ENCODE assay signal across 1 cellular context in the genomic region with DNA sequence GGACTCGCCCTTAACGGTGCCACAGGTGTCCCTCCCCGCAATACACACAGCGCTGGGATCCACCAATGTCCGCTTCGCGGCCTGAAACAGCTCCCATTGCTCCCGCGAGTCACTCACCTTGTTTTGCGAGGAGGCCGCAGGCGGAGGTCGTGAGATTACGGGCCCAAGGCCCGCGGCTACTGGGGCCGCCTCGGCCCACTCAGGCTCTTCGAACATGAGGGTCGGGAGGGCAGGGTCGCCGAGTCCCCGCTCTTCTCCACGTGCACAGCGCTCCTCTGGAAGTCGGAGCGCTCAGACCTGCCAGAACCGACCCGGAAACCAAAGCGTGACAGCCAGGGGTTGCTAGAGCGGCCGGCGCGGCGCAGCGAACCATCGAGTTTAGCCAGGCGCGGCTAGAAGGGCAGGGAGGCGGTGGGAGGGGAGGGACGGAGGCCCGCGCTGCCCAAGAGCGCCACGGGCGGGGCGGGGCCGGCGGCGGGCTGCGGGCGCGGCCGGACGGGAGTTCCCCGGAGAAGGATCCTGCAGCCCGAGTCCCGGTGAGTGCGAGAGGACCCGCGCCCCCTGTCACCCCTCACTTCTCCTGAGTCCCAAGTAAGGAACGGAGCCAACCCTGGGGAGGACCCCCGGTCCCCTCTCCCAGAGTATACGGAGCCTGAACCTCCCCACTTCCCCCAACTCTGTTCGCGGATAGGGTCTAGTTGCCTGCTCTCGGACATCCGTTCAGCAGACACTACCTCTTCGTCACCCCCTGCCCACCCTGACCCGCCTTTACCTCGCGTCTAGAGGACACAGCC.
A peak's percentile ranks its signal among the peaks of the same experiment; 100 is the strongest.
TF ChIP-seq lines count a peak whose summit lies in the region.

A gene (plus strand): TSS at position 488 of the 794 bp plus-strand sequence. CDS start 498 bp downstream, outside the sequence.
A gene (minus strand): TSS at position 330 of the 794 bp plus-strand sequence. CDS start 114 bp downstream, at position 216.

TF ChIP-seq in GM12878, 131 proteins besides CTCF, POLR2A, EP300 and RAD21 (continued from another document and continues in another):
- TF ChIP-seq, protein P1, sequence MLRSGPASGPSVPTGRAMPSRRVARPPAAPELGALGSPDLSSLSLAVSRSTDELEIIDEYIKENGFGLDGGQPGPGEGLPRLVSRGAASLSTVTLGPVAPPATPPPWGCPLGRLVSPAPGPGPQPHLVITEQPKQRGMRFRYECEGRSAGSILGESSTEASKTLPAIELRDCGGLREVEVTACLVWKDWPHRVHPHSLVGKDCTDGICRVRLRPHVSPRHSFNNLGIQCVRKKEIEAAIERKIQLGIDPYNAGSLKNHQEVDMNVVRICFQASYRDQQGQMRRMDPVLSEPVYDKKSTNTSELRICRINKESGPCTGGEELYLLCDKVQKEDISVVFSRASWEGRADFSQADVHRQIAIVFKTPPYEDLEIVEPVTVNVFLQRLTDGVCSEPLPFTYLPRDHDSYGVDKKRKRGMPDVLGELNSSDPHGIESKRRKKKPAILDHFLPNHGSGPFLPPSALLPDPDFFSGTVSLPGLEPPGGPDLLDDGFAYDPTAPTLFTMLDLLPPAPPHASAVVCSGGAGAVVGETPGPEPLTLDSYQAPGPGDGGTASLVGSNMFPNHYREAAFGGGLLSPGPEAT (IDR thresholded peaks at IDR 0.05; ENCODE audit: low read depth): peak; percentile 68
- TF ChIP-seq HCFC1 (IDR thresholded peaks at IDR 0.05; ENCODE audit: low read length) (peak; percentile 77), HDAC2 (IDR thresholded peaks at IDR 0.05) (no peak), RELA (IDR thresholded peaks at IDR 0.05; ENCODE audit: borderline replicate concordance, partially characterized antibody) (peak; percentile 74), POLR2AphosphoS2 (IDR thresholded peaks at IDR 0.05; ENCODE audit: low read depth, low read length) (no peak), POU2F2 (IDR thresholded peaks at IDR 0.05; ENCODE audit: borderline replicate concordance, low read depth, low read length) (peak; percentile 85; the same call in 2 of the 3 replicates), RB1 (IDR thresholded peaks at IDR 0.05; ENCODE audit: borderline replicate concordance) (peak; percentile 55; the same call in 1 of the 2 replicates), IKZF1 (conservative IDR thresholded peaks at IDR 0.05) (peak; percentile 94), WRNIP1 (IDR thresholded peaks at IDR 0.05; ENCODE audit: borderline replicate concordance, low read depth, low read length) (no peak), NFIC (IDR thresholded peaks at IDR 0.05; ENCODE audit: low read depth, low read length) (no peak), EGR1 (IDR thresholded peaks at IDR 0.05; ENCODE audit: borderline replicate concordance in 1 of 2, low read depth in 2 of 2, low read length in 2 of 2) (peak in 1 of 2 experiments; percentile 90; a peak in 2 of 3 replicates), JUND (IDR thresholded peaks at IDR 0.05; ENCODE audit: low read depth, low read length) (no peak), STAT3 (IDR thresholded peaks at IDR 0.05; ENCODE audit: low read depth, low read length) (no peak), MXI1 (IDR thresholded peaks at IDR 0.05; ENCODE audit: low read depth, low read length) (peak; percentile 96), STAT1 (conservative IDR thresholded peaks at IDR 0.05) (peak; percentile 2; the same call in 1 of the 2 replicates), TCF12 (IDR thresholded peaks at IDR 0.05; ENCODE audit: low read depth, low read length) (peak; percentile 54), SP1 (IDR thresholded peaks at IDR 0.05; ENCODE audit: low read depth, low read length) (peak; percentile 75), BHLHE40 (IDR thresholded peaks at IDR 0.05; ENCODE audit: borderline replicate concordance in 1 of 2, low read depth in 2 of 2, low read length in 1 of 2) (peak; percentile 54 to 87; a peak in 3 of 4 replicates), SIN3A (IDR thresholded peaks at IDR 0.05; ENCODE audit: low read depth, low read length) (peak; percentile 90), TARDBP (IDR thresholded peaks at IDR 0.05; ENCODE audit: borderline replicate concordance) (no peak), EZH2 (IDR thresholded peaks at IDR 0.05; ENCODE audit: borderline replicate concordance, control insufficient read depth, low read depth, low read length) (no peak), SPI1 (IDR thresholded peaks at IDR 0.05; ENCODE audit: borderline replicate concordance, insufficient read depth, low read depth, low read length) (no peak; the same call in 1 of the 2 replicates), ZNF24 (IDR thresholded peaks at IDR 0.05) (peak; percentile 85), CBX3 (IDR thresholded peaks at IDR 0.05; ENCODE audit: borderline replicate concordance, low read depth) (no peak), TCF7 (IDR thresholded peaks at IDR 0.05; ENCODE audit: borderline replicate concordance) (no peak), HDGF (IDR thresholded peaks at IDR 0.05) (no peak), YY1 (IDR thresholded peaks at IDR 0.05; ENCODE audit: low read depth, low read length) (peak; percentile 71)
- TF ChIP-seq, protein P2, sequence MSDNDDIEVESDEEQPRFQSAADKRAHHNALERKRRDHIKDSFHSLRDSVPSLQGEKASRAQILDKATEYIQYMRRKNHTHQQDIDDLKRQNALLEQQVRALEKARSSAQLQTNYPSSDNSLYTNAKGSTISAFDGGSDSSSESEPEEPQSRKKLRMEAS (IDR thresholded peaks at IDR 0.05; ENCODE audit: low read depth, low read length): peak; percentile 93
- TF ChIP-seq, protein P3, sequence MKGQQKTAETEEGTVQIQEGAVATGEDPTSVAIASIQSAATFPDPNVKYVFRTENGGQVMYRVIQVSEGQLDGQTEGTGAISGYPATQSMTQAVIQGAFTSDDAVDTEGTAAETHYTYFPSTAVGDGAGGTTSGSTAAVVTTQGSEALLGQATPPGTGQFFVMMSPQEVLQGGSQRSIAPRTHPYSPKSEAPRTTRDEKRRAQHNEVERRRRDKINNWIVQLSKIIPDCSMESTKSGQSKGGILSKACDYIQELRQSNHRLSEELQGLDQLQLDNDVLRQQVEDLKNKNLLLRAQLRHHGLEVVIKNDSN (IDR thresholded peaks at IDR 0.05; ENCODE audit: borderline replicate concordance, extremely low read length, insufficient read depth, low read depth, low read length): no peak
- TF ChIP-seq, protein P4, sequence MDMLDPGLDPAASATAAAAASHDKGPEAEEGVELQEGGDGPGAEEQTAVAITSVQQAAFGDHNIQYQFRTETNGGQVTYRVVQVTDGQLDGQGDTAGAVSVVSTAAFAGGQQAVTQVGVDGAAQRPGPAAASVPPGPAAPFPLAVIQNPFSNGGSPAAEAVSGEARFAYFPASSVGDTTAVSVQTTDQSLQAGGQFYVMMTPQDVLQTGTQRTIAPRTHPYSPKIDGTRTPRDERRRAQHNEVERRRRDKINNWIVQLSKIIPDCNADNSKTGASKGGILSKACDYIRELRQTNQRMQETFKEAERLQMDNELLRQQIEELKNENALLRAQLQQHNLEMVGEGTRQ (IDR thresholded peaks at IDR 0.05; ENCODE audit: borderline replicate concordance, low read depth, low read length): no peak
- TF ChIP-seq, protein P5, sequence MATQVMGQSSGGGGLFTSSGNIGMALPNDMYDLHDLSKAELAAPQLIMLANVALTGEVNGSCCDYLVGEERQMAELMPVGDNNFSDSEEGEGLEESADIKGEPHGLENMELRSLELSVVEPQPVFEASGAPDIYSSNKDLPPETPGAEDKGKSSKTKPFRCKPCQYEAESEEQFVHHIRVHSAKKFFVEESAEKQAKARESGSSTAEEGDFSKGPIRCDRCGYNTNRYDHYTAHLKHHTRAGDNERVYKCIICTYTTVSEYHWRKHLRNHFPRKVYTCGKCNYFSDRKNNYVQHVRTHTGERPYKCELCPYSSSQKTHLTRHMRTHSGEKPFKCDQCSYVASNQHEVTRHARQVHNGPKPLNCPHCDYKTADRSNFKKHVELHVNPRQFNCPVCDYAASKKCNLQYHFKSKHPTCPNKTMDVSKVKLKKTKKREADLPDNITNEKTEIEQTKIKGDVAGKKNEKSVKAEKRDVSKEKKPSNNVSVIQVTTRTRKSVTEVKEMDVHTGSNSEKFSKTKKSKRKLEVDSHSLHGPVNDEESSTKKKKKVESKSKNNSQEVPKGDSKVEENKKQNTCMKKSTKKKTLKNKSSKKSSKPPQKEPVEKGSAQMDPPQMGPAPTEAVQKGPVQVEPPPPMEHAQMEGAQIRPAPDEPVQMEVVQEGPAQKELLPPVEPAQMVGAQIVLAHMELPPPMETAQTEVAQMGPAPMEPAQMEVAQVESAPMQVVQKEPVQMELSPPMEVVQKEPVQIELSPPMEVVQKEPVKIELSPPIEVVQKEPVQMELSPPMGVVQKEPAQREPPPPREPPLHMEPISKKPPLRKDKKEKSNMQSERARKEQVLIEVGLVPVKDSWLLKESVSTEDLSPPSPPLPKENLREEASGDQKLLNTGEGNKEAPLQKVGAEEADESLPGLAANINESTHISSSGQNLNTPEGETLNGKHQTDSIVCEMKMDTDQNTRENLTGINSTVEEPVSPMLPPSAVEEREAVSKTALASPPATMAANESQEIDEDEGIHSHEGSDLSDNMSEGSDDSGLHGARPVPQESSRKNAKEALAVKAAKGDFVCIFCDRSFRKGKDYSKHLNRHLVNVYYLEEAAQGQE (IDR thresholded peaks at IDR 0.05; ENCODE audit: low read depth, low read length): no peak
- TF ChIP-seq, protein P6, sequence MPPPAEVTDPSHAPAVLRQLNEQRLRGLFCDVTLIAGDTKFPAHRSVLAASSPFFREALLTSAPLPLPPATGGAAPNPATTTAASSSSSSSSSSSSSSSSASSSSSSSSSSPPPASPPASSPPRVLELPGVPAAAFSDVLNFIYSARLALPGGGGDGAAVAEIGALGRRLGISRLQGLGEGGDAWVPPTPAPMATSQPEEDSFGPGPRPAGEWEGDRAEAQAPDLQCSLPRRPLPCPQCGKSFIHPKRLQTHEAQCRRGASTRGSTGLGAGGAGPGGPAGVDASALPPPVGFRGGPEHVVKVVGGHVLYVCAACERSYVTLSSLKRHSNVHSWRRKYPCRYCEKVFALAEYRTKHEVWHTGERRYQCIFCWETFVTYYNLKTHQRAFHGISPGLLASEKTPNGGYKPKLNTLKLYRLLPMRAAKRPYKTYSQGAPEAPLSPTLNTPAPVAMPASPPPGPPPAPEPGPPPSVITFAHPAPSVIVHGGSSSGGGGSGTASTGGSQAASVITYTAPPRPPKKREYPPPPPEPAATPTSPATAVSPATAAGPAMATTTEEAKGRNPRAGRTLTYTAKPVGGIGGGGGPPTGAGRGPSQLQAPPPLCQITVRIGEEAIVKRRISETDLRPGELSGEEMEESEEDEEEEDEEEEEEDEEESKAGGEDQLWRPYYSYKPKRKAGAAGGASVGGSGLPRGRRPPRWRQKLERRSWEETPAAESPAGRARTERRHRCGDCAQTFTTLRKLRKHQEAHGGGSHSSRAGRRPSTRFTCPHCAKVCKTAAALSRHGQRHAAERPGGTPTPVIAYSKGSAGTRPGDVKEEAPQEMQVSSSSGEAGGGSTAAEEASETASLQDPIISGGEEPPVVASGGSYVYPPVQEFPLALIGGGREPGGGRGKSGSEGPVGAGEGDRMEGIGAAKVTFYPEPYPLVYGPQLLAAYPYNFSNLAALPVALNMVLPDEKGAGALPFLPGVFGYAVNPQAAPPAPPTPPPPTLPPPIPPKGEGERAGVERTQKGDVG (CRISPR knock-in tag; IDR thresholded peaks at IDR 0.05): no peak
- TF ChIP-seq, protein P7, sequence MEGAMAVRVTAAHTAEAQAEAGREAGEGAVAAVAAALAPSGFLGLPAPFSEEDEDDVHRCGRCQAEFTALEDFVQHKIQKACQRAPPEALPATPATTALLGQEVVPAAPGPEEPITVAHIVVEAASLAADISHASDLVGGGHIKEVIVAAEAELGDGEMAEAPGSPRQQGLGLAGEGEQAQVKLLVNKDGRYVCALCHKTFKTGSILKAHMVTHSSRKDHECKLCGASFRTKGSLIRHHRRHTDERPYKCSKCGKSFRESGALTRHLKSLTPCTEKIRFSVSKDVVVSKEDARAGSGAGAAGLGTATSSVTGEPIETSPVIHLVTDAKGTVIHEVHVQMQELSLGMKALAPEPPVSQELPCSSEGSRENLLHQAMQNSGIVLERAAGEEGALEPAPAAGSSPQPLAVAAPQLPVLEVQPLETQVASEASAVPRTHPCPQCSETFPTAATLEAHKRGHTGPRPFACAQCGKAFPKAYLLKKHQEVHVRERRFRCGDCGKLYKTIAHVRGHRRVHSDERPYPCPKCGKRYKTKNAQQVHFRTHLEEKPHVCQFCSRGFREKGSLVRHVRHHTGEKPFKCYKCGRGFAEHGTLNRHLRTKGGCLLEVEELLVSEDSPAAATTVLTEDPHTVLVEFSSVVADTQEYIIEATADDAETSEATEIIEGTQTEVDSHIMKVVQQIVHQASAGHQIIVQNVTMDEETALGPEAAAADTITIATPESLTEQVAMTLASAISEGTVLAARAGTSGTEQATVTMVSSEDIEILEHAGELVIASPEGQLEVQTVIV (IDR thresholded peaks at IDR 0.05; ENCODE audit: borderline replicate concordance, partially characterized antibody): peak; percentile 46
- TF ChIP-seq, protein P8, sequence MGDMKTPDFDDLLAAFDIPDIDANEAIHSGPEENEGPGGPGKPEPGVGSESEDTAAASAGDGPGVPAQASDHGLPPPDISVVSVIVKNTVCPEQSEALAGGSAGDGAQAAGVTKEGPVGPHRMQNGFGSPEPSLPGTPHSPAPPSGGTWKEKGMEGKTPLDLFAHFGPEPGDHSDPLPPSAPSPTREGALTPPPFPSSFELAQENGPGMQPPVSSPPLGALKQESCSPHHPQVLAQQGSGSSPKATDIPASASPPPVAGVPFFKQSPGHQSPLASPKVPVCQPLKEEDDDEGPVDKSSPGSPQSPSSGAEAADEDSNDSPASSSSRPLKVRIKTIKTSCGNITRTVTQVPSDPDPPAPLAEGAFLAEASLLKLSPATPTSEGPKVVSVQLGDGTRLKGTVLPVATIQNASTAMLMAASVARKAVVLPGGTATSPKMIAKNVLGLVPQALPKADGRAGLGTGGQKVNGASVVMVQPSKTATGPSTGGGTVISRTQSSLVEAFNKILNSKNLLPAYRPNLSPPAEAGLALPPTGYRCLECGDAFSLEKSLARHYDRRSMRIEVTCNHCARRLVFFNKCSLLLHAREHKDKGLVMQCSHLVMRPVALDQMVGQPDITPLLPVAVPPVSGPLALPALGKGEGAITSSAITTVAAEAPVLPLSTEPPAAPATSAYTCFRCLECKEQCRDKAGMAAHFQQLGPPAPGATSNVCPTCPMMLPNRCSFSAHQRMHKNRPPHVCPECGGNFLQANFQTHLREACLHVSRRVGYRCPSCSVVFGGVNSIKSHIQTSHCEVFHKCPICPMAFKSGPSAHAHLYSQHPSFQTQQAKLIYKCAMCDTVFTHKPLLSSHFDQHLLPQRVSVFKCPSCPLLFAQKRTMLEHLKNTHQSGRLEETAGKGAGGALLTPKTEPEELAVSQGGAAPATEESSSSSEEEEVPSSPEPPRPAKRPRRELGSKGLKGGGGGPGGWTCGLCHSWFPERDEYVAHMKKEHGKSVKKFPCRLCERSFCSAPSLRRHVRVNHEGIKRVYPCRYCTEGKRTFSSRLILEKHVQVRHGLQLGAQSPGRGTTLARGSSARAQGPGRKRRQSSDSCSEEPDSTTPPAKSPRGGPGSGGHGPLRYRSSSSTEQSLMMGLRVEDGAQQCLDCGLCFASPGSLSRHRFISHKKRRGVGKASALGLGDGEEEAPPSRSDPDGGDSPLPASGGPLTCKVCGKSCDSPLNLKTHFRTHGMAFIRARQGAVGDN (IDR thresholded peaks at IDR 0.05): peak; percentile 73; the same call in 1 of the 2 replicates
